Comparison of ENCODE assay signal across 8 cellular contexts in genomic region chr11:65919151-65920034, GRCh38. TPM values are rescaled to one million over a fixed set of nuclear protein-coding genes. Genes with fewer than 3 reads are reported as not detected.
DNase-seq lines count a peak whose midpoint lies in the region; ATAC-seq and TF ChIP-seq lines count a peak whose summit lies in the region.

Gene DRAP1 (plus strand): TSS chr11:65919426. CDS start chr11:65919502, 76 bp downstream.

- H3K27me3 Mint-ChIP-seq in activated naive CD8-positive, alpha-beta T cell: no peaks in the 10 kb centered on the region

- ATAC-seq in HG02642 (IDR thresholded peaks at IDR 0.05; ENCODE audit: poor library complexity, unreplicated experiment) (peak; percentile 84), omental fat pad (ENCODE audit: low FRiP score) (peak; percentile 90)

- peaks cover 46% of the 10 kb centered on the region for H3K4me1 Mint-ChIP-seq in activated naive CD8-positive, alpha-beta T cell (ENCODE audit: low read depth)

- peak within 1 kb of the TSS; percentile 85 for H3K27ac Mint-ChIP-seq in activated naive CD8-positive, alpha-beta T cell

- H3K9me3 Mint-ChIP-seq in activated naive CD8-positive, alpha-beta T cell (ENCODE audit: low read depth): no peaks in the 10 kb centered on the region

- H3K4me3 ChIP-seq in GM08714 (ENCODE audit: low read length): peak within 1 kb of the TSS; percentile 87

- H3K27ac ChIP-seq in temporal lobe (ENCODE audit: low read depth, low read length): peak within 1 kb of the TSS; percentile 95

- DNase-seq in NCI-H1105 treated with DMSO at 0.1 percent for 48 hours (lab: John Stamatoyannopoulos, UW) (peak; percentile 97), SKM-1 treated with dmso at 0.1 percent for 144 hours (lab: John Stamatoyannopoulos, UW; ENCODE audit: unreplicated experiment) (peak; percentile 97), glomerular visceral epithelial cell (ENCODE audit: extremely low spot score) (peak; percentile 99), omental fat pad (ENCODE audit: low spot score) (peak; percentile 89)

- no peak for TF ChIP-seq CTCF in omental fat pad (IDR thresholded peaks at IDR 0.05)

- H3K4me3 Mint-ChIP-seq in activated naive CD8-positive, alpha-beta T cell: peak within 1 kb of the TSS; percentile 92

- no peaks in the 10 kb centered on the region for H3K36me3 Mint-ChIP-seq in activated naive CD8-positive, alpha-beta T cell

RNA-seq across cellular contexts. Expression of gene DRAP1, which starts in this region (rescaled TPM):
- total RNA-seq in omental fat pad (10 to 100 TPM; 53.0 to 88.6 (median 72.5) TPM), temporal lobe (68.4 TPM)

Comparison
In these comparisons a context has a peak if more than half of its experiments do, and no peak if none do; other contexts are left out.
1. Peak in every context shown above with its lines: DNase-seq, ATAC-seq, H3K4me3 ChIP-seq and H3K27ac ChIP-seq.